Comparison of ENCODE assay signal across 1 cellular context in the genomic region with DNA sequence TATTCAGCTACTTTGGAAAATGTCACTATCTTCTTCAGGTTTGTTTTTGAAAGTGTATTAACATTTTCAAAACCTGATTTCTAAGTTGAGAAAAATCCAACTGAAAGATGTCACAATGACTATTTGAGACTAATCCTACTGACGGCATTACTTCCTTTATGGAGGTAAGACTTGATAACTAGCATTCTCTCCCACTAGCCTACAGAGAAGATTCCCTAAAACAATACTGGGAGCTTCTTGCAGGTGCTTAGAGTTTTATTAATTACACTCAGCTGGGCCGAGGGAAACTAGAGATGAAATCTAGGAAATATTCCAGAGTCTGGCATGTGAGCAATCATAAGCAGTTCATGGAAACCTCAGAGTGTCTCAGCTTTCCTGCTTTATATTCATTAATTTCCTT.
TF ChIP-seq lines count a peak whose summit lies in the region.

No MANE protein-coding gene starts in this region.

TF ChIP-seq in SK-N-SH treated with all-trans-retinoic acid at 6 μM for 48 hours, 23 proteins besides CTCF, POLR2A, EP300 and RAD21 (continued from another document):
- TF ChIP-seq, protein P1, sequence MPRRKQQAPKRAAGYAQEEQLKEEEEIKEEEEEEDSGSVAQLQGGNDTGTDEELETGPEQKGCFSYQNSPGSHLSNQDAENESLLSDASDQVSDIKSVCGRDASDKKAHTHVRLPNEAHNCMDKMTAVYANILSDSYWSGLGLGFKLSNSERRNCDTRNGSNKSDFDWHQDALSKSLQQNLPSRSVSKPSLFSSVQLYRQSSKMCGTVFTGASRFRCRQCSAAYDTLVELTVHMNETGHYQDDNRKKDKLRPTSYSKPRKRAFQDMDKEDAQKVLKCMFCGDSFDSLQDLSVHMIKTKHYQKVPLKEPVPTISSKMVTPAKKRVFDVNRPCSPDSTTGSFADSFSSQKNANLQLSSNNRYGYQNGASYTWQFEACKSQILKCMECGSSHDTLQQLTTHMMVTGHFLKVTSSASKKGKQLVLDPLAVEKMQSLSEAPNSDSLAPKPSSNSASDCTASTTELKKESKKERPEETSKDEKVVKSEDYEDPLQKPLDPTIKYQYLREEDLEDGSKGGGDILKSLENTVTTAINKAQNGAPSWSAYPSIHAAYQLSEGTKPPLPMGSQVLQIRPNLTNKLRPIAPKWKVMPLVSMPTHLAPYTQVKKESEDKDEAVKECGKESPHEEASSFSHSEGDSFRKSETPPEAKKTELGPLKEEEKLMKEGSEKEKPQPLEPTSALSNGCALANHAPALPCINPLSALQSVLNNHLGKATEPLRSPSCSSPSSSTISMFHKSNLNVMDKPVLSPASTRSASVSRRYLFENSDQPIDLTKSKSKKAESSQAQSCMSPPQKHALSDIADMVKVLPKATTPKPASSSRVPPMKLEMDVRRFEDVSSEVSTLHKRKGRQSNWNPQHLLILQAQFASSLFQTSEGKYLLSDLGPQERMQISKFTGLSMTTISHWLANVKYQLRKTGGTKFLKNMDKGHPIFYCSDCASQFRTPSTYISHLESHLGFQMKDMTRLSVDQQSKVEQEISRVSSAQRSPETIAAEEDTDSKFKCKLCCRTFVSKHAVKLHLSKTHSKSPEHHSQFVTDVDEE (CRISPR knock-in tag; IDR thresholded peaks at IDR 0.05), result no peak
- TF ChIP-seq BACH2 (CRISPR knock-in tag; IDR thresholded peaks at IDR 0.05; ENCODE audit: borderline replicate concordance) (no peak), ZNF565 (CRISPR knock-in tag; conservative IDR thresholded peaks at IDR 0.05; ENCODE audit: low read depth) (no peak), CSDC2 (CRISPR knock-in tag; IDR thresholded peaks at IDR 0.05) (no peak), ESRRG (CRISPR knock-in tag; IDR thresholded peaks at IDR 0.05) (no peak), GLIS3 (CRISPR knock-in tag; IDR thresholded peaks at IDR 0.05) (no peak)
- TF ChIP-seq, protein P2, sequence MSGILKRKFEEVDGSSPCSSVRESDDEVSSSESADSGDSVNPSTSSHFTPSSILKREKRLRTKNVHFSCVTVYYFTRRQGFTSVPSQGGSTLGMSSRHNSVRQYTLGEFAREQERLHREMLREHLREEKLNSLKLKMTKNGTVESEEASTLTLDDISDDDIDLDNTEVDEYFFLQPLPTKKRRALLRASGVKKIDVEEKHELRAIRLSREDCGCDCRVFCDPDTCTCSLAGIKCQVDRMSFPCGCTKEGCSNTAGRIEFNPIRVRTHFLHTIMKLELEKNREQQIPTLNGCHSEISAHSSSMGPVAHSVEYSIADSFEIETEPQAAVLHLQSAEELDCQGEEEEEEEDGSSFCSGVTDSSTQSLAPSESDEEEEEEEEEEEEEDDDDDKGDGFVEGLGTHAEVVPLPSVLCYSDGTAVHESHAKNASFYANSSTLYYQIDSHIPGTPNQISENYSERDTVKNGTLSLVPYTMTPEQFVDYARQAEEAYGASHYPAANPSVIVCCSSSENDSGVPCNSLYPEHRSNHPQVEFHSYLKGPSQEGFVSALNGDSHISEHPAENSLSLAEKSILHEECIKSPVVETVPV (CRISPR knock-in tag; IDR thresholded peaks at IDR 0.05), result no peak
- TF ChIP-seq, protein P3, sequence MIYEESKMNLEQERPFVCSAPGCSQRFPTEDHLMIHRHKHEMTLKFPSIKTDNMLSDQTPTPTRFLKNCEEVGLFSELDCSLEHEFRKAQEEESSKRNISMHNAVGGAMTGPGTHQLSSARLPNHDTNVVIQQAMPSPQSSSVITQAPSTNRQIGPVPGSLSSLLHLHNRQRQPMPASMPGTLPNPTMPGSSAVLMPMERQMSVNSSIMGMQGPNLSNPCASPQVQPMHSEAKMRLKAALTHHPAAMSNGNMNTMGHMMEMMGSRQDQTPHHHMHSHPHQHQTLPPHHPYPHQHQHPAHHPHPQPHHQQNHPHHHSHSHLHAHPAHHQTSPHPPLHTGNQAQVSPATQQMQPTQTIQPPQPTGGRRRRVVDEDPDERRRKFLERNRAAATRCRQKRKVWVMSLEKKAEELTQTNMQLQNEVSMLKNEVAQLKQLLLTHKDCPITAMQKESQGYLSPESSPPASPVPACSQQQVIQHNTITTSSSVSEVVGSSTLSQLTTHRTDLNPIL (CRISPR knock-in tag; IDR thresholded peaks at IDR 0.05; ENCODE audit: low read depth), result no peak
